Comparison of ENCODE assay signal across 9 cellular contexts in the genomic region with DNA sequence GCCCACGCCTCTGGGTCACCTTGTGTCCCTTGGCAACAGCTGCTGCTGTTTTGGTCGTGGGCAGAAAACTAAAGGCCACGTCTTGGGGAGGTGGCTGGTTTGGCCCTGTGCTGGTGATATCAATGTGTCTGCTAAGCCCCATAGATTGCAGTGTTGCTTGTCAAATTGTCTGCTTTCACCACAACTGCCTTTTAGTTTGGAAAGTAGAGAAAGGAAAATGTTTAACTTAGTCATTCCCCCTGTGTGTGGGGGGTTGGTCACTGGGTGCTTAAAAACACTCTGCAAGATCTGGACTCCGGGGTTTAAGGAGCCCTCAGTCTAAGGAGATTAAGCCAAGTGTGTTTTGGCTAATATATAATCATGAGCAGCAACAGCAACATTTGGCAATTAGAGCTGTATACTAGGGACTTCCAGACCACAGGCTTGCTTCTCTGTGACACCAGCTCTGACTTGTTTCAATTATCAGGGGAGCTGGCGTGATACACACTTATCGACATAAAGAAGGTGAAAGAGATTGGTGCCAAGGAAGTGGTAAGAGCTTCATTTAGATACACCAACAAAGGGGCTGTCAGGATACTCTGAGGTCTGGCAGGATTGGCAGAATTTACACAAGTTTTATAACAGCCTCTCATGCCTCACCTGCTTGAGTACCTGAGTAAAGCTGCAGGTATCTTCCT. TPM values are rescaled to one million over a fixed set of nuclear protein-coding genes. Genes with fewer than 3 reads are reported as not detected.
A peak's percentile ranks its signal among the peaks of the same experiment; 100 is the strongest.
DNase-seq lines count a peak whose midpoint lies in the region; ATAC-seq, FAIRE-seq and TF ChIP-seq lines count a peak whose summit lies in the region.
"Had no signal": no experiment of that assay in that cellular context is flagged by ENCODE, and none has a peak within 500 bp of the region (broad histone marks: within the 10 kb centered on the region; RNA-seq: fewer than 3 reads in every experiment).

No MANE protein-coding gene starts in this region.

- TF ChIP-seq POLR2A in A549 (IDR thresholded peaks at IDR 0.05; ENCODE audit: low read length) (no peak), IMR-90 (IDR thresholded peaks at IDR 0.05; ENCODE audit: low read depth, low read length) (0 out of 2 replicates have a peak, but pooled peaks have one; percentile 1)

- DNase-seq in A549 (ENCODE audit: low read depth in 1 of 2, low spot score in 1 of 2) (no peak), IMR-90 (peak; percentile 63), astrocyte (ENCODE audit: low read depth) (no peak), mesothelial cell of epicardium (ENCODE audit: low spot score in 2 of 2, unreplicated experiment in 2 of 2) (no peak), NCI-H446 treated with DMSO at 0.1 percent for 48 hours (lab: John Stamatoyannopoulos, UW) (no peak), SIG-M5 (lab: John Stamatoyannopoulos, UW) (no peak), ecto neural progenitor cell (ENCODE audit: low spot score) (no peak)
- DNase-seq: hypothalamus had no signal

- H3K14ac ChIP-seq in IMR-90 (replicated peaks; ENCODE audit: low read depth, low read length), result peak overlapping the region; percentile 88

- H3K36me3 ChIP-seq in IMR-90 (ENCODE audit: control insufficient read depth, insufficient read depth, low read length), result peaks cover 28% of the 10 kb centered on the region
- peaks cover 11% of the 10 kb centered on the region for H3K36me3 ChIP-seq in astrocyte (ENCODE audit: insufficient read depth, low read length)

- H3K27me3 Mint-ChIP-seq in astrocyte (ENCODE audit: low read depth, unreplicated experiment) (no peaks in the 10 kb centered on the region), mesothelial cell of epicardium (ENCODE audit: low read depth) (no peaks in the 10 kb centered on the region)

- no peak for TF ChIP-seq CTCF in A549 (IDR thresholded peaks at IDR 0.05)
- TF ChIP-seq CTCF in IMR-90 (conservative IDR thresholded peaks at IDR 0.05; ENCODE audit: low read depth, low read length), result no peak
- no peak for TF ChIP-seq CTCF in astrocyte (IDR thresholded peaks at IDR 0.05; ENCODE audit: insufficient read depth, low read depth, low read length)
- no peak for TF ChIP-seq CTCF in mesothelial cell of epicardium (IDR thresholded peaks at IDR 0.05; ENCODE audit: unreplicated experiment)

- POLR2A ChIA-PET in A549 (lab: Yijun Ruan, JAX), result interaction anchor here (0.5 to 2.2 kb wide), 5 partner anchors 11 to 37 kb away, joined by 3 to 5 read pairs (median 3); no protein-coding TSS in a partner anchor
- POLR2A ChIA-PET in IMR-90 (lab: Charles Lee; ENCODE audit: unreplicated experiment), result interaction anchor here (0.5 to 1.0 kb wide), 4 partner anchors 11 to 260 kb away, joined by 3 to 5 read pairs (median 4); no protein-coding TSS in a partner anchor

- H3K9ac ChIP-seq in IMR-90 (ENCODE audit: low read depth, low read length) (peak overlapping the region; percentile 94), astrocyte (ENCODE audit: low read length) (peak overlapping the region; percentile 99)

- H3K56ac ChIP-seq in IMR-90 (ENCODE audit: extremely low read depth, insufficient read depth, low read length), result peak overlapping the region; percentile 89

- H3K79me2 ChIP-seq in astrocyte (ENCODE audit: insufficient read depth, low read length), result peaks cover 78% of the 10 kb centered on the region

- peaks cover 49% of the 10 kb centered on the region for H3K4me1 Mint-ChIP-seq in astrocyte (ENCODE audit: low read depth, unreplicated experiment)
- peaks cover 52% of the 10 kb centered on the region for H3K4me1 Mint-ChIP-seq in mesothelial cell of epicardium

- WGBS in A549 (ENCODE audit: missing lambda C conversion rate), result 21% methylated on average over 6 of the region's 6 CpGs
- no CpG with 5 or more reads among the region's 6 CpGs for WGBS in IMR-90 (ENCODE audit: extremely low coverage in 2 of 2, insufficient read length in 1 of 2), 2 experiments

- H3K27ac Mint-ChIP-seq in astrocyte (ENCODE audit: unreplicated experiment), result peak overlapping the region; percentile 90
- H3K27ac Mint-ChIP-seq in mesothelial cell of epicardium, result peak overlapping the region; percentile 95

- FAIRE-seq in A549 (lab: Jason Lieb, UNC) (no peak), astrocyte (lab: Jason Lieb, UNC) (no peak)

- H3K36me3 Mint-ChIP-seq in astrocyte (ENCODE audit: low read depth, unreplicated experiment), result peaks cover 8% of the 10 kb centered on the region
- peaks cover 5% of the 10 kb centered on the region for H3K36me3 Mint-ChIP-seq in mesothelial cell of epicardium

- H4K20me1 ChIP-seq in IMR-90 (ENCODE audit: insufficient read depth, low read length) (peaks cover 76% of the 10 kb centered on the region), astrocyte (ENCODE audit: insufficient read depth, low read length) (peaks cover 60% of the 10 kb centered on the region)

- H3K9me3 Mint-ChIP-seq in astrocyte (ENCODE audit: unreplicated experiment), result no peaks in the 10 kb centered on the region
- H3K9me3 Mint-ChIP-seq in mesothelial cell of epicardium, result no peaks in the 10 kb centered on the region

- peak overlapping the region; percentile 84 for H2BK5ac ChIP-seq in IMR-90 (ENCODE audit: low read depth, low read length, poor library complexity, severe bottlenecking)

- H3K27me3 ChIP-seq in IMR-90 (ENCODE audit: control insufficient read depth, insufficient read depth, low read length), result no peaks in the 10 kb centered on the region
- H3K27me3 ChIP-seq in astrocyte (ENCODE audit: insufficient read depth, low read length), result no peaks in the 10 kb centered on the region

- H3K9me3 ChIP-seq in A549 (no peaks in the 10 kb centered on the region), IMR-90 (ENCODE audit: control insufficient read depth, insufficient read depth, low read length) (no peaks in the 10 kb centered on the region), astrocyte (ENCODE audit: insufficient read depth, low read depth, low read length) (no peaks in the 10 kb centered on the region)

- peak overlapping the region; percentile 89 for H3K4ac ChIP-seq in IMR-90 (ENCODE audit: low read depth, low read length)

- H3K4me2 ChIP-seq in A549, result peak overlapping the region; percentile 94
- peak overlapping the region; percentile 97 for H3K4me2 ChIP-seq in IMR-90 (ENCODE audit: low read depth, low read length)
- peak overlapping the region; percentile 86 for H3K4me2 ChIP-seq in astrocyte (ENCODE audit: low read length)

- CTCF ChIA-PET in A549 (lab: Yijun Ruan, JAX) (interaction anchor here (0.7 to 8.0 kb wide), 13 partner anchors 13 to 217 kb away, joined by 3 to 66 read pairs (median 4); no protein-coding TSS in a partner anchor), IMR-90 (lab: Yijun Ruan, JAX) (interaction anchor here (0.6 to 1.1 kb wide), 4 partner anchors 13 to 531 kb away, joined by 3 to 9 read pairs (median 3); no protein-coding TSS in a partner anchor)

- peak overlapping the region; percentile 34 for H4K5ac ChIP-seq in IMR-90 (ENCODE audit: low read depth, low read length)

- peak overlapping the region; percentile 73 for H3K18ac ChIP-seq in IMR-90 (ENCODE audit: low read depth, low read length)

- peak overlapping the region; percentile 69 for H2AK5ac ChIP-seq in IMR-90 (ENCODE audit: low read depth, low read length)

- H2AFZ ChIP-seq in IMR-90 (replicated peaks; ENCODE audit: low read length, poor library complexity) (no peak overlapping the region), astrocyte (ENCODE audit: low read depth, low read length) (no peak overlapping the region)

- no peak for TF ChIP-seq EP300 in A549 (IDR thresholded peaks at IDR 0.05)

- H3K27ac ChIP-seq in A549, result peak overlapping the region; percentile 89 to 96
- peak overlapping the region; percentile 92 for H3K27ac ChIP-seq in IMR-90 (ENCODE audit: insufficient read depth, low read length)
- H3K27ac ChIP-seq in astrocyte (ENCODE audit: low read depth, low read length), result peak overlapping the region; percentile 88

- peaks cover 0 to 33% of the 10 kb centered on the region in 2 experiments; a peak in 2 of 4 replicates for H3K79me1 ChIP-seq in IMR-90 (ENCODE audit: low read depth in 1 of 2, low read length in 2 of 2)

- H2BK20ac ChIP-seq in IMR-90 (ENCODE audit: low read depth, low read length), result peak overlapping the region; percentile 11; the same call in 1 of the 2 replicates

- no peak for ATAC-seq in A549
- no peak; the same call in 1 of the 2 replicates for ATAC-seq in IMR-90 (ENCODE audit: low read depth)
- no peak for ATAC-seq in HG03457 (IDR thresholded peaks at IDR 0.05; ENCODE audit: unreplicated experiment)

- H3K4me3 Mint-ChIP-seq in astrocyte (ENCODE audit: unreplicated experiment), result peak overlapping the region; percentile 93
- H3K4me3 Mint-ChIP-seq in mesothelial cell of epicardium, result peak overlapping the region; percentile 98

- H2BK120ac ChIP-seq in IMR-90 (ENCODE audit: low read depth, low read length), result peak overlapping the region; percentile 80

- peak overlapping the region; percentile 95 for H3K4me3 ChIP-seq in A549
- peak overlapping the region; percentile 96 for H3K4me3 ChIP-seq in IMR-90 (ENCODE audit: insufficient read depth, low read depth, low read length)
- peak overlapping the region; percentile 91 for H3K4me3 ChIP-seq in astrocyte (ENCODE audit: insufficient read depth, low read depth, low read length)

- H3K23ac ChIP-seq in IMR-90 (ENCODE audit: low read depth, low read length), result peak overlapping the region; percentile 83

- TSS peak; percentile 0 for BruUV-seq in IMR-90 (replicated peaks; lab: Mats Ljungman, UMichigan)

- H4K91ac ChIP-seq in IMR-90 (ENCODE audit: insufficient read depth, low read depth, low read length), result peak overlapping the region; percentile 79

- H2AK9ac ChIP-seq in IMR-90 (replicated peaks; ENCODE audit: low read depth, low read length, poor library complexity), result peak overlapping the region; percentile 62

- H3K4me1 ChIP-seq in A549 (peaks cover 63% of the 10 kb centered on the region), IMR-90 (ENCODE audit: control insufficient read depth, insufficient read depth, low read length) (peaks cover 20% of the 10 kb centered on the region), astrocyte (ENCODE audit: insufficient read depth, low read length) (peaks cover 47% of the 10 kb centered on the region)

- TF ChIP-seq RAD21 in A549 (conservative IDR thresholded peaks at IDR 0.05 in 1 of 2, IDR thresholded peaks at IDR 0.05 in 1 of 2) (no peak), IMR-90 (IDR thresholded peaks at IDR 0.05; ENCODE audit: low read length) (no peak)

- in situ Hi-C loops in IMR-90 (cut with MboI; ENCODE audit: low sequenced_read_pairs), result loop anchor here (5.0 to 10.0 kb wide), 2 partner anchors 117 to 366 kb away; no protein-coding TSS in a partner anchor

- H2BK15ac ChIP-seq in IMR-90 (ENCODE audit: low read depth, low read length), result 0 out of 3 replicates have a peak overlapping the region, but pooled peaks have one; percentile 27

- intact Hi-C loops in IMR-90 (cut with micrococcal nuclease), result loop anchor here (5.0 to 10.0 kb wide), 3 partner anchors 58 to 766 kb away; no protein-coding TSS in a partner anchor

- peaks cover 16% of the 10 kb centered on the region for H3K9me1 ChIP-seq in IMR-90 (ENCODE audit: insufficient read depth, low read length)

- dilution Hi-C loops in IMR-90 (cut with HindIII; ENCODE audit: low sequenced_read_pairs, unreplicated experiment), result no loop called here

- peak overlapping the region; percentile 25 to 44; a peak in 2 of 4 replicates for H4K8ac ChIP-seq in IMR-90 (ENCODE audit: low read depth in 2 of 2, low read length in 2 of 2)

RNA-seq across cellular contexts. Expression of a gene that starts 3.5 kb away (rescaled TPM):
- polyA plus RNA-seq in A549 (2011; rRNA removed) (77.2 and 101 TPM in 2 replicates), A549 (2017; fragmentation: RNase III; extraction: RNeasy Plus Mini Kit Qiagen cat#74134 plus additional on column Dnase treatment) (74.6 to 106 TPM (median 93.4 TPM) in 3 replicates), IMR-90 (2012; rRNA removed) (177 and 194 TPM in 2 replicates)
- 116 and 161 TPM in 2 replicates for polyA plus RNA-seq in A549 (2012; cell fraction: cytosol; rRNA removed)
- polyA plus RNA-seq in A549 (2012; cell fraction: nucleus; rRNA removed), result 256 and 267 TPM in 2 replicates
- 138 and 158 TPM in 2 replicates for polyA minus RNA-seq in A549 (2011; rRNA and poly(A)+ RNA removed)
- total RNA-seq in IMR-90 (2012; rRNA removed) (71.0 and 71.1 TPM in 2 replicates), astrocyte (65.6 and 78.0 TPM in 2 replicates), mesothelial cell of epicardium (89.9 to 96.2 TPM (median 90.7 TPM) in 3 replicates)
- 153 and 181 TPM in 2 replicates for polyA plus RNA-seq in IMR-90 (2012; cell fraction: cytosol; rRNA removed)
- polyA plus RNA-seq in IMR-90 (2012; cell fraction: nucleus; rRNA removed; ENCODE audit: low replicate concordance), result 378 and 409 TPM in 2 replicates
